In the genomic region with DNA sequence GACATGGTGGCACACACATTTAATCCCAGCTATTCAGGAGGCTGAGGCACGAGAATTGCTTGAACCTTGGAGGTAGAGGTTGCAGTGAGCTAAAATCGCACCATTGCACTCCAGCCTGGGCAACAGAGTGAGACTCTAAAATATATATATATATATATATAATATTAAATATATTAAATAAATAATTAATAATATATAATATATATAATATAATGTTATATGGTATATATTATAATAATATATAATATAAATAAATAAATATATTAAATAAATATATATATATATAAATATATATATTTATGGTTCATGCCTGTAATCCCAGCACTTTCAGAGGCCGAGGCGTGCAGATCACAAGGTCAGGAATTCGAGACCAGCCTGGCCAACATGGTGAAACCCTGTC, we compare ENCODE assay signal across 7 cellular contexts.
"Had no signal": no experiment of that assay in that cellular context is flagged by ENCODE, and none has a peak within 500 bp of the region (broad histone marks: within the 10 kb centered on the region; RNA-seq: fewer than 3 reads in every experiment).

No MANE protein-coding gene starts in this region.

- ATAC-seq: GM23338 had no signal

- H2AFZ ChIP-seq: GM23338 had no signal

- H3K4me3 ChIP-seq: GM23338 had no signal

- H3K4me2 ChIP-seq: GM23338 had no signal

- DNase-seq: H9, HCEC 1CT, KBM-7 had no signal

- FAIRE-seq: H1, H54, HTR-8/SVneo had no signal
